Comparison of ENCODE assay signal across 1 cellular context in the genomic region with DNA sequence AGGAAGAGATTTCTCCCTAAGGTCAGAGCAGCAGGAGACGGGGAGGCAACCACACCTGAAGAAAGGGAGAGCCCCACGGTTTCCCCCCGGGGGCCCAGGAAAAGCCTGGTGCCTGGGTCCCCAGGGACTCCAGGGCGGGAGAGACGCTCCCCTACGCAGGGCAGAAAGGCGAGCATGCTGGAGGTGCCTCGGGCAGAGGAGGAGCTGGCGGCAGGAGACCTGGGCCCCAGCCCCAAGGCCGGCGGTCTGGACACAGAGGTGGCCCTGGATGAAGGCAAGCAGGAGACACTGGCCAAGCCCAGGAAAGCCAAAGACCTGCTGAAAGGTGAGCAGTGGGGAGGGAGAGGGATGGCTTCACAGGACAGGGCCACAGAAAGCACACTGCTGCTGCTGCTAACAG.
TF ChIP-seq lines count a peak whose summit lies in the region.

No MANE protein-coding gene starts in this region.

TF ChIP-seq in HepG2, 621 proteins besides CTCF, POLR2A, EP300 and RAD21:
- no peak for TF ChIP-seq ZNF24 (IDR thresholded peaks at IDR 0.05)
- TF ChIP-seq PPARG (CRISPR knock-in tag; conservative IDR thresholded peaks at IDR 0.05): no peak
- no peak for TF ChIP-seq KDM2A (CRISPR knock-in tag; IDR thresholded peaks at IDR 0.05; ENCODE audit: borderline replicate concordance, low read depth)
- no peak for TF ChIP-seq ZNF138 (CRISPR knock-in tag; IDR thresholded peaks at IDR 0.05; ENCODE audit: low read depth)
- no peak for TF ChIP-seq PAWR (CRISPR knock-in tag; IDR thresholded peaks at IDR 0.05; ENCODE audit: borderline replicate concordance)
- TF ChIP-seq HNF4A (CRISPR knock-in tag; IDR thresholded peaks at IDR 0.05): no peak
- TF ChIP-seq, protein P1, sequence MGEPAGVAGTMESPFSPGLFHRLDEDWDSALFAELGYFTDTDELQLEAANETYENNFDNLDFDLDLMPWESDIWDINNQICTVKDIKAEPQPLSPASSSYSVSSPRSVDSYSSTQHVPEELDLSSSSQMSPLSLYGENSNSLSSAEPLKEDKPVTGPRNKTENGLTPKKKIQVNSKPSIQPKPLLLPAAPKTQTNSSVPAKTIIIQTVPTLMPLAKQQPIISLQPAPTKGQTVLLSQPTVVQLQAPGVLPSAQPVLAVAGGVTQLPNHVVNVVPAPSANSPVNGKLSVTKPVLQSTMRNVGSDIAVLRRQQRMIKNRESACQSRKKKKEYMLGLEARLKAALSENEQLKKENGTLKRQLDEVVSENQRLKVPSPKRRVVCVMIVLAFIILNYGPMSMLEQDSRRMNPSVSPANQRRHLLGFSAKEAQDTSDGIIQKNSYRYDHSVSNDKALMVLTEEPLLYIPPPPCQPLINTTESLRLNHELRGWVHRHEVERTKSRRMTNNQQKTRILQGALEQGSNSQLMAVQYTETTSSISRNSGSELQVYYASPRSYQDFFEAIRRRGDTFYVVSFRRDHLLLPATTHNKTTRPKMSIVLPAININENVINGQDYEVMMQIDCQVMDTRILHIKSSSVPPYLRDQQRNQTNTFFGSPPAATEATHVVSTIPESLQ (CRISPR knock-in tag; conservative IDR thresholded peaks at IDR 0.05): no peak
- TF ChIP-seq, protein P2, sequence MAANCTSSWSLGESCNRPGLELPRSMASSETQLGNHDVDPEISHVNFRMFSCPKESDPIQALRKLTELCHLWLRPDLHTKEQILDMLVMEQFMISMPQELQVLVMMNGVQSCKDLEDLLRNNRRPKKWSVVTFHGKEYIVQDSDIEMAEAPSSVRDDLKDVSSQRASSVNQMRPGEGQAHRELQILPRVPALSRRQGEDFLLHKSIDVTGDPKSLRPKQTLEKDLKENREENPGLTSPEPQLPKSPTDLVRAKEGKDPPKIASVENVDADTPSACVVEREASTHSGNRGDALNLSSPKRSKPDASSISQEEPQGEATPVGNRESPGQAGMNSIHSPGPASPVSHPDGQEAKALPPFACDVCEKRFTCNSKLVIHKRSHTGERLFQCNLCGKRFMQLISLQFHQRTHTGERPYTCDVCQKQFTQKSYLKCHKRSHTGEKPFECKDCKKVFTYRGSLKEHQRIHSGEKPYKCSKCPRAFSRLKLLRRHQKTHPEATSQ (CRISPR knock-in tag; IDR thresholded peaks at IDR 0.05; ENCODE audit: borderline replicate concordance): no peak
